ENCODE assay signal across 20 cellular contexts in the genomic region with DNA sequence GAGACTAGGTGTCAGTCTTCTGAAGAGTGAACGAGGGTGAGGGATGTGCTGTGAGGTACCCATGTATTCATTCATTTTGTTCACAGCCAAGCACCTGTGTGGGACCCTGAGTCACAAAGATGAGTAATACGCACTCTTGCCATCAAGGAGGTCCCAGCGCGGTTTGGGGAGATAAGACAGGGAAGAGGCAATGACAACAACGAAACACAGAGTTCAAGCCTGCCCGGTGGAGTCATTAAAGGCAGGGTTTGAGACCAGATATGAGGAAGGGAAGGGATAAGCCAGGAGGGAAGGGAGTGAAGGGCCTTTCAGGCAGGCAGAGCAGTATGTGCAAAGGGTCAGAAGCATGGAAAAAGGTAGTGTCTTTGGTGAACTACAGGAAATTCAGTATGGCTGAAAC. TPM values are rescaled to one million over a fixed set of nuclear protein-coding genes. Genes with fewer than 3 reads are reported as not detected.
A peak's percentile ranks its signal among the peaks of the same experiment; 100 is the strongest.
DNase-seq lines count a peak whose midpoint lies in the region; ATAC-seq, FAIRE-seq and TF ChIP-seq lines count a peak whose summit lies in the region.
"Had no signal": no experiment of that assay in that cellular context is flagged by ENCODE, and none has a peak within 500 bp of the region (broad histone marks: within the 10 kb centered on the region; RNA-seq: fewer than 3 reads in every experiment).

No MANE protein-coding gene starts in this region.

- H3K23ac ChIP-seq in H9 (ENCODE audit: insufficient read length, low read depth, low read length): no peak overlapping the region

- H3K4ac ChIP-seq in H9 (ENCODE audit: low read depth, low read length): no peak overlapping the region

- H3K27me3 Mint-ChIP-seq in activated CD8-positive, alpha-beta T cell treated with anti-CD3 and anti-CD28 coated beads for 36 hours: no peaks in the 10 kb centered on the region
- peaks cover 2% of the 10 kb centered on the region for H3K27me3 Mint-ChIP-seq in activated CD8-positive, alpha-beta T cell treated with anti-CD3 and anti-CD28 coated beads, Interleukin-2, amount 10 ng/mL, durations not matched to agents 7 days and 5 days (ENCODE audit: low read depth)
- H3K27me3 Mint-ChIP-seq in CD14-positive monocyte (ENCODE audit: low read depth in 3 of 3) (peaks cover 2% of the 10 kb centered on the region in 3 donors), H9 (ENCODE audit: low read depth) (peaks cover 1% of the 10 kb centered on the region)
- H3K27me3 Mint-ChIP-seq: T-cell had no signal

- H3K27me3 ChIP-seq in endothelial cell of umbilical vein (ENCODE audit: control insufficient read depth in 2 of 2, insufficient read depth in 2 of 2, low read length in 2 of 2) (no peaks in the 10 kb centered on the region), H9 (ENCODE audit: insufficient read depth, low read length) (peaks cover 10% of the 10 kb centered on the region; the same call in 1 of the 2 replicates)

- H3T11ph ChIP-seq in H9 (ENCODE audit: low read length): no peak overlapping the region

- no peaks in the 10 kb centered on the region for H3K36me3 Mint-ChIP-seq in activated CD8-positive, alpha-beta T cell treated with anti-CD3 and anti-CD28 coated beads for 36 hours (ENCODE audit: low read depth)
- no peaks in the 10 kb centered on the region for H3K36me3 Mint-ChIP-seq in activated CD8-positive, alpha-beta T cell treated with anti-CD3 and anti-CD28 coated beads, Interleukin-2, amount 10 ng/mL, durations not matched to agents 7 days and 5 days (ENCODE audit: low read depth)
- H3K36me3 Mint-ChIP-seq in CD14-positive monocyte: no peaks in the 10 kb centered on the region
- H3K36me3 Mint-ChIP-seq in H9 (ENCODE audit: insufficient read depth in 1 of 3, low read depth in 3 of 3): no peaks in the 10 kb centered on the region
- H3K36me3 Mint-ChIP-seq: CD4-positive, CD25-positive, alpha-beta regulatory T cell; T-cell had no signal

- intact Hi-C loops in activated CD8-positive, alpha-beta T cell treated with anti-CD3 and anti-CD28 coated beads for 36 hours (cut with micrococcal nuclease): loop anchor here (10.0 kb wide), 1 partner anchor 46 kb away; the partner anchor contains the start of genes ILK and RRP8
- intact Hi-C loops in endothelial cell of umbilical vein (cut with micrococcal nuclease): loop anchor here (2.0 kb wide), 1 partner anchor 16 kb away; no protein-coding TSS in a partner anchor
- intact Hi-C loops in CD14-positive monocyte (cut with micrococcal nuclease): loop anchor here (5.0 kb wide), 2 partner anchors 39 to 49 kb away; partner anchors contain the start of genes ILK (in 1 of the 2), RRP8 (in 1 of the 2) and TAF10 (in 1 of the 2)

- no TSS peak for BruUV-seq in endothelial cell of umbilical vein (replicated peaks; lab: Mats Ljungman, UMichigan)

- H3K4me2 ChIP-seq in endothelial cell of umbilical vein (ENCODE audit: insufficient read depth, low read length) (no peak overlapping the region), H9 (ENCODE audit: insufficient read depth, insufficient read length, low read length) (no peak overlapping the region)

- dilution Hi-C loops in endothelial cell of umbilical vein (cut with MboI; ENCODE audit: extremely low pct_ligation_motif_present, low sequenced_read_pairs): no loop called here

- H3K9ac ChIP-seq in endothelial cell of umbilical vein (replicated peaks; ENCODE audit: extremely low read depth, insufficient read depth, low read length) (no peak overlapping the region), H9 (ENCODE audit: extremely low read depth, insufficient read length, low read length) (no peak overlapping the region)

- no peak overlapping the region for H4K8ac ChIP-seq in H9 (replicated peaks; ENCODE audit: insufficient read length, low read depth, low read length)

- peaks cover 2% of the 10 kb centered on the region for H3K79me2 ChIP-seq in endothelial cell of umbilical vein (ENCODE audit: control insufficient read depth, insufficient read depth, low read length)
- H3K79me2 ChIP-seq in H9 (ENCODE audit: insufficient read depth, low read length): no peaks in the 10 kb centered on the region

- FAIRE-seq in endothelial cell of umbilical vein (lab: Jason Lieb, UNC): peak; percentile 35
- FAIRE-seq: GM18507 had no signal

- peaks cover 33% of the 10 kb centered on the region for H3K4me1 ChIP-seq in endothelial cell of umbilical vein (ENCODE audit: control insufficient read depth, extremely low read depth, insufficient read depth, low read length)
- peaks cover 2% of the 10 kb centered on the region; the same call in 1 of the 2 replicates for H3K4me1 ChIP-seq in H9 (ENCODE audit: insufficient read depth, low read length)

- H3K14ac ChIP-seq in H9 (ENCODE audit: insufficient read depth, low read length): no peak overlapping the region

- H3K9me3 ChIP-seq in endothelial cell of umbilical vein (replicated peaks; ENCODE audit: control insufficient read depth, insufficient read depth, low read length) (no peaks in the 10 kb centered on the region), H9 (ENCODE audit: control insufficient read depth, low read depth, low read length) (no peaks in the 10 kb centered on the region)

- no peak overlapping the region for H3K27ac ChIP-seq in endothelial cell of umbilical vein (ENCODE audit: insufficient read depth, low read depth, low read length)
- no peak overlapping the region for H3K27ac ChIP-seq in H9 (ENCODE audit: insufficient read length, low read depth, low read length)

- no peaks in the 10 kb centered on the region for H3K79me1 ChIP-seq in H9 (ENCODE audit: insufficient read depth, low read depth, low read length, poor library complexity, severe bottlenecking)

- H2BK120ac ChIP-seq in H9 (ENCODE audit: low read depth, low read length, poor library complexity, severe bottlenecking): no peak overlapping the region

- peak; percentile 73 for ATAC-seq in activated CD8-positive, alpha-beta T cell treated with anti-CD3 and anti-CD28 coated beads for 36 hours
- no peak for ATAC-seq in activated CD8-positive, alpha-beta T cell treated with anti-CD3 and anti-CD28 coated beads, Interleukin-2, amount 10 ng/mL, durations not matched to agents 7 days and 5 days
- no peak for ATAC-seq in HG02884 (IDR thresholded peaks at IDR 0.05; ENCODE audit: unreplicated experiment)
- ATAC-seq: left cardiac atrium had no signal

- H2BK12ac ChIP-seq in H9 (ENCODE audit: insufficient read length, low read depth, low read length): no peak overlapping the region

- H2BK15ac ChIP-seq in H9 (ENCODE audit: low read depth, low read length): no peak overlapping the region

- POLR2A ChIA-PET in activated CD8-positive, alpha-beta T cell treated with anti-CD3 and anti-CD28 coated beads for 36 hours (lab: Charles Lee): interaction anchor here (1.9 kb wide), 2 partner anchors 21 to 29 kb away, joined by 6 read pairs; no protein-coding TSS in a partner anchor
- POLR2A ChIA-PET in activated CD8-positive, alpha-beta T cell treated with anti-CD3 and anti-CD28 coated beads, Interleukin-2, amount 10 ng/mL, durations not matched to agents 7 days and 5 days (lab: Charles Lee): no interaction called here
- POLR2A ChIA-PET in endothelial cell of umbilical vein (lab: Charles Lee): no interaction called here

- no peak overlapping the region for H3K4me3 ChIP-seq in endothelial cell of umbilical vein (replicated peaks in 1 of 3; ENCODE audit: insufficient read depth in 1 of 3, low read depth in 1 of 3, low read length in 3 of 3)

- TF ChIP-seq POLR2A in endothelial cell of umbilical vein (IDR thresholded peaks at IDR 0.05; ENCODE audit: low read depth, low read length): no peak

- no peak for TF ChIP-seq CTCF in activated CD8-positive, alpha-beta T cell treated with anti-CD3 and anti-CD28 coated beads for 36 hours (IDR thresholded peaks at IDR 0.05)
- TF ChIP-seq CTCF in endothelial cell of umbilical vein (IDR thresholded peaks at IDR 0.05; ENCODE audit: extremely low read depth in 1 of 2, insufficient read depth in 1 of 2, low read depth in 1 of 2, low read length in 2 of 2) (no peak), CD14-positive monocyte (IDR thresholded peaks at IDR 0.05) (no peak), H9 (conservative IDR thresholded peaks at IDR 0.05) (no peak)

- no peak overlapping the region for H4K91ac ChIP-seq in H9 (ENCODE audit: insufficient read length, low read depth, low read length)

- H2AFZ ChIP-seq in endothelial cell of umbilical vein (ENCODE audit: low read depth, low read length) (no peak overlapping the region), H9 (ENCODE audit: low read length) (no peak overlapping the region)

- CTCF ChIA-PET in activated CD8-positive, alpha-beta T cell treated with anti-CD3 and anti-CD28 coated beads for 36 hours (lab: Charles Lee): interaction anchor here (1.2 to 1.5 kb wide), 2 partner anchors 22 to 33 kb away, joined by 3 to 7 read pairs; partner anchors contain the start of gene MRPL17
- CTCF ChIA-PET in activated CD8-positive, alpha-beta T cell treated with anti-CD3 and anti-CD28 coated beads, Interleukin-2, amount 10 ng/mL, durations not matched to agents 7 days and 5 days (lab: Charles Lee): interaction anchor here (1.5 to 4.8 kb wide), 2 partner anchors 32 to 39 kb away, joined by 4 to 22 read pairs; partner anchors contain the start of genes TAF10 and TPP1
- CTCF ChIA-PET in endothelial cell of umbilical vein (lab: Charles Lee): no interaction called here

- H3K4me3 Mint-ChIP-seq in activated CD8-positive, alpha-beta T cell treated with anti-CD3 and anti-CD28 coated beads for 36 hours: no peak overlapping the region
- H3K4me3 Mint-ChIP-seq in activated CD8-positive, alpha-beta T cell treated with anti-CD3 and anti-CD28 coated beads, Interleukin-2, amount 10 ng/mL, durations not matched to agents 7 days and 5 days: no peak overlapping the region
- H3K4me3 Mint-ChIP-seq in CD14-positive monocyte (no peak overlapping the region), H9 (no peak overlapping the region)
- H3K4me3 Mint-ChIP-seq: activated T-helper 1 cell treated with anti-CD3 and anti-CD28 coated beads, Interleukin-12 subunit alpha, Interleukin-12 subunit beta, Interleukin-2, Interleukin-4 antibody, amounts not matched to agents 30 ng/mL and 10 ng/mL and 1 ng/mL, durations not matched to agents 14 hours and 24 hours and 36 hours; CD4-positive, CD25-positive, alpha-beta regulatory T cell; endodermal cell; neural crest cell; T-cell had no signal

- H2AK5ac ChIP-seq in H9 (ENCODE audit: insufficient read length, low read length): no peak overlapping the region

- no peak overlapping the region for H2BK20ac ChIP-seq in H9 (ENCODE audit: low read depth, low read length, poor library complexity, severe bottlenecking)

- H4K20me1 ChIP-seq in endothelial cell of umbilical vein (replicated peaks; ENCODE audit: control insufficient read depth, extremely low read depth, insufficient read depth, low read length) (no peaks in the 10 kb centered on the region), H9 (ENCODE audit: control insufficient read depth, insufficient read depth, insufficient read length) (no peaks in the 10 kb centered on the region)

- H3K4me1 Mint-ChIP-seq in activated CD8-positive, alpha-beta T cell treated with anti-CD3 and anti-CD28 coated beads for 36 hours (ENCODE audit: low read depth): peaks cover 1% of the 10 kb centered on the region
- peaks cover under 1% of the 10 kb centered on the region for H3K4me1 Mint-ChIP-seq in activated CD8-positive, alpha-beta T cell treated with anti-CD3 and anti-CD28 coated beads, Interleukin-2, amount 10 ng/mL, durations not matched to agents 7 days and 5 days (ENCODE audit: low read depth)
- peaks cover 1% of the 10 kb centered on the region for H3K4me1 Mint-ChIP-seq in CD14-positive monocyte
- H3K4me1 Mint-ChIP-seq in H9: no peaks in the 10 kb centered on the region
- H3K4me1 Mint-ChIP-seq: endodermal cell, neural crest cell had no signal

- H3K56ac ChIP-seq in H9 (ENCODE audit: insufficient read length, low read depth, low read length): no peak overlapping the region

- H3K9me1 ChIP-seq in endothelial cell of umbilical vein (replicated peaks; ENCODE audit: control insufficient read depth, extremely low read depth, insufficient read depth, low read length): no peaks in the 10 kb centered on the region

- H3K18ac ChIP-seq in H9 (ENCODE audit: insufficient read length, low read depth, low read length): no peak overlapping the region

- no peaks in the 10 kb centered on the region for H3K9me3 Mint-ChIP-seq in activated CD8-positive, alpha-beta T cell treated with anti-CD3 and anti-CD28 coated beads for 36 hours
- H3K9me3 Mint-ChIP-seq in activated CD8-positive, alpha-beta T cell treated with anti-CD3 and anti-CD28 coated beads, Interleukin-2, amount 10 ng/mL, durations not matched to agents 7 days and 5 days (ENCODE audit: insufficient read depth): no peaks in the 10 kb centered on the region
- H3K9me3 Mint-ChIP-seq in CD14-positive monocyte (peaks cover 0 to 2% (median 0%) of the 10 kb centered on the region in 7 donors), H9 (no peaks in the 10 kb centered on the region)
- H3K9me3 Mint-ChIP-seq: activated T-helper 1 cell treated with anti-CD3 and anti-CD28 coated beads, Interleukin-12 subunit alpha, Interleukin-12 subunit beta, Interleukin-2, Interleukin-4 antibody, amounts not matched to agents 30 ng/mL and 10 ng/mL and 1 ng/mL, durations not matched to agents 14 hours and 24 hours and 36 hours; CD4-positive, CD25-positive, alpha-beta regulatory T cell; endodermal cell; neural crest cell; T-cell had no signal

- no peaks in the 10 kb centered on the region for H3K36me3 ChIP-seq in endothelial cell of umbilical vein (ENCODE audit: control insufficient read depth in 2 of 2, extremely low read depth in 1 of 2, insufficient read depth in 2 of 2, low read length in 2 of 2)

- no peak overlapping the region for H2BK5ac ChIP-seq in H9 (ENCODE audit: insufficient read length, low read length)

- H3K27ac Mint-ChIP-seq in activated CD8-positive, alpha-beta T cell treated with anti-CD3 and anti-CD28 coated beads for 36 hours: no peak overlapping the region
- no peak overlapping the region for H3K27ac Mint-ChIP-seq in activated CD8-positive, alpha-beta T cell treated with anti-CD3 and anti-CD28 coated beads, Interleukin-2, amount 10 ng/mL, durations not matched to agents 7 days and 5 days
- no peak overlapping the region for H3K27ac Mint-ChIP-seq in CD14-positive monocyte
- H3K27ac Mint-ChIP-seq in H9: no peak overlapping the region
- H3K27ac Mint-ChIP-seq: activated T-helper 1 cell treated with anti-CD3 and anti-CD28 coated beads, Interleukin-12 subunit alpha, Interleukin-12 subunit beta, Interleukin-2, Interleukin-4 antibody, amounts not matched to agents 30 ng/mL and 10 ng/mL and 1 ng/mL, durations not matched to agents 14 hours and 24 hours and 36 hours; CD4-positive, CD25-positive, alpha-beta regulatory T cell; endodermal cell; T-cell had no signal

- peaks cover 1% of the 10 kb centered on the region for H3K23me2 ChIP-seq in H9 (ENCODE audit: insufficient read length, low read depth, low read length, poor library complexity, severe bottlenecking)

- peak; percentile 80 for DNase-seq in activated CD8-positive, alpha-beta T cell treated with anti-CD3 and anti-CD28 coated beads for 36 hours
- DNase-seq in activated CD8-positive, alpha-beta T cell treated with anti-CD3 and anti-CD28 coated beads, Interleukin-2, amount 10 ng/mL, durations not matched to agents 7 days and 5 days: no peak
- DNase-seq in RKO (ENCODE audit: low spot score) (peak; percentile 52), endothelial cell of umbilical vein (ENCODE audit: low read depth, low spot score) (no peak), CD14-positive monocyte (ENCODE audit: low spot score) (no peak), H9 (no peak)
- DNase-seq in stimulated activated CD8-positive, alpha-beta memory T cell treated with anti-CD3 and anti-CD28 coated beads, Interleukin-7, amount 100 ng/mL, for 4 hours (ENCODE audit: low read depth in 2 of 2): peak; percentile 41 to 46
- DNase-seq: CD4-positive, CD25-positive, alpha-beta regulatory T cell; cerebellar nuclear complex; DMS79 treated with DMSO at 0.1 percent for 48 hours; endodermal cell; foreskin melanocyte; left cardiac atrium; NCI-H1694; NCI-H226 had no signal

- H4K5ac ChIP-seq in H9 (ENCODE audit: insufficient read length, low read depth, low read length): no peak overlapping the region

- no CpG with 5 or more reads among the region's 6 CpGs for WGBS in H9 (ENCODE audit: extremely low coverage, insufficient read length, low lambda C conversion rate)

RNA-seq across cellular contexts. Expression of gene DCHS1, which starts 4.6 kb away (rescaled TPM):
- 1 to 10 TPM; 1.6 TPM for total RNA-seq in activated CD8-positive, alpha-beta T cell treated with anti-CD3 and anti-CD28 coated beads for 36 hours
- under 1 TPM; 0.23 to 0.29 TPM for total RNA-seq in activated CD8-positive, alpha-beta T cell treated with anti-CD3 and anti-CD28 coated beads, Interleukin-2, amount 10 ng/mL, durations not matched to agents 7 days and 5 days
- total RNA-seq in endothelial cell of umbilical vein: 73.0 and 73.1 TPM in 2 replicates
- polyA plus RNA-seq in endothelial cell of umbilical vein: 56.2 and 64.2 TPM in 2 replicates
- 31.1 and 35.9 TPM in 2 replicates for polyA plus RNA-seq in endothelial cell of umbilical vein (2011; cell fraction: cytosol; rRNA removed)
- 89.5 and 105 TPM in 2 replicates for polyA plus RNA-seq in endothelial cell of umbilical vein (2011; cell fraction: nucleus; rRNA removed)
- polyA plus RNA-seq in endothelial cell of umbilical vein (2012): 52.6 and 58.4 TPM in 2 replicates
- 125 and 133 TPM in 2 replicates for polyA minus RNA-seq in endothelial cell of umbilical vein
- not detected for polyA minus RNA-seq in endothelial cell of umbilical vein (2011; cell fraction: cytosol; rRNA and poly(A)+ RNA removed)
- polyA minus RNA-seq in endothelial cell of umbilical vein (2011; cell fraction: nucleus; rRNA and poly(A)+ RNA removed): 59.4 and 70.9 TPM in 2 replicates
- polyA plus RNA-seq in CD14-positive monocyte: under 1 TPM; 0.01 to 0.02 TPM
- 12.2 and 12.5 TPM in 2 replicates for total RNA-seq in H9 (2021)

RNA-seq across cellular contexts. Expression of gene TPP1, which starts 31.8 kb away (rescaled TPM):
- total RNA-seq in activated CD8-positive, alpha-beta T cell treated with anti-CD3 and anti-CD28 coated beads for 36 hours: 10 to 100 TPM; 28.1 to 31.4 TPM
- 10 to 100 TPM; 74.1 to 78.9 TPM for total RNA-seq in activated CD8-positive, alpha-beta T cell treated with anti-CD3 and anti-CD28 coated beads, Interleukin-2, amount 10 ng/mL, durations not matched to agents 7 days and 5 days
- total RNA-seq in endothelial cell of umbilical vein (101 and 124 TPM in 2 replicates), H9 (2021) (37.2 and 37.5 TPM in 2 replicates)
- polyA plus RNA-seq in endothelial cell of umbilical vein (219 and 224 TPM in 2 replicates), CD14-positive monocyte (100 to 1,000 TPM; 218 to 359 TPM)
- polyA plus RNA-seq in endothelial cell of umbilical vein (2011; cell fraction: cytosol; rRNA removed): 99.6 and 106 TPM in 2 replicates
- 233 and 244 TPM in 2 replicates for polyA plus RNA-seq in endothelial cell of umbilical vein (2011; cell fraction: nucleus; rRNA removed)
- polyA plus RNA-seq in endothelial cell of umbilical vein (2012): 144 and 174 TPM in 2 replicates
- polyA minus RNA-seq in endothelial cell of umbilical vein: 171 and 223 TPM in 2 replicates
- polyA minus RNA-seq in endothelial cell of umbilical vein (2011; cell fraction: cytosol; rRNA and poly(A)+ RNA removed): 50.7 TPM
- polyA minus RNA-seq in endothelial cell of umbilical vein (2011; cell fraction: nucleus; rRNA and poly(A)+ RNA removed): 61.0 and 85.1 TPM in 2 replicates

RNA-seq across cellular contexts. Expression of gene MRPL17, which starts 32.2 kb away (rescaled TPM):
- 100 to 1,000 TPM; 140 to 144 TPM for total RNA-seq in activated CD8-positive, alpha-beta T cell treated with anti-CD3 and anti-CD28 coated beads for 36 hours
- total RNA-seq in activated CD8-positive, alpha-beta T cell treated with anti-CD3 and anti-CD28 coated beads, Interleukin-2, amount 10 ng/mL, durations not matched to agents 7 days and 5 days: 10 to 100 TPM; 60.6 to 69.2 TPM
- total RNA-seq in endothelial cell of umbilical vein (86.8 and 87.2 TPM in 2 replicates), H9 (2021) (75.5 and 85.3 TPM in 2 replicates)
- polyA plus RNA-seq in endothelial cell of umbilical vein (61.7 and 67.6 TPM in 2 replicates), CD14-positive monocyte (10 to 100 TPM; 12.8 to 14.0 TPM)
- polyA plus RNA-seq in endothelial cell of umbilical vein (2011; cell fraction: cytosol; rRNA removed): 72.5 and 80.8 TPM in 2 replicates
- 34.5 and 39.1 TPM in 2 replicates for polyA plus RNA-seq in endothelial cell of umbilical vein (2011; cell fraction: nucleus; rRNA removed)
- 90.2 and 103 TPM in 2 replicates for polyA plus RNA-seq in endothelial cell of umbilical vein (2012)
- polyA minus RNA-seq in endothelial cell of umbilical vein: 42.4 and 46.0 TPM in 2 replicates
- 67.5 TPM for polyA minus RNA-seq in endothelial cell of umbilical vein (2011; cell fraction: cytosol; rRNA and poly(A)+ RNA removed)
- 10.6 and 12.9 TPM in 2 replicates for polyA minus RNA-seq in endothelial cell of umbilical vein (2011; cell fraction: nucleus; rRNA and poly(A)+ RNA removed)

RNA-seq across cellular contexts. Expression of gene TAF10, which starts 39.0 kb away (rescaled TPM):
- 100 to 1,000 TPM; 151 to 160 TPM for total RNA-seq in activated CD8-positive, alpha-beta T cell treated with anti-CD3 and anti-CD28 coated beads for 36 hours
- 100 to 1,000 TPM; 140 to 156 TPM for total RNA-seq in activated CD8-positive, alpha-beta T cell treated with anti-CD3 and anti-CD28 coated beads, Interleukin-2, amount 10 ng/mL, durations not matched to agents 7 days and 5 days
- 86.2 and 105 TPM in 2 replicates for total RNA-seq in endothelial cell of umbilical vein
- polyA plus RNA-seq in endothelial cell of umbilical vein: 149 and 208 TPM in 2 replicates
- 153 and 155 TPM in 2 replicates for polyA plus RNA-seq in endothelial cell of umbilical vein (2011; cell fraction: cytosol; rRNA removed)
- 91.4 and 134 TPM in 2 replicates for polyA plus RNA-seq in endothelial cell of umbilical vein (2011; cell fraction: nucleus; rRNA removed)
- 213 and 235 TPM in 2 replicates for polyA plus RNA-seq in endothelial cell of umbilical vein (2012)
- 80.6 and 94.6 TPM in 2 replicates for polyA minus RNA-seq in endothelial cell of umbilical vein
- 63.8 TPM for polyA minus RNA-seq in endothelial cell of umbilical vein (2011; cell fraction: cytosol; rRNA and poly(A)+ RNA removed)
- 21.2 and 22.1 TPM in 2 replicates for polyA minus RNA-seq in endothelial cell of umbilical vein (2011; cell fraction: nucleus; rRNA and poly(A)+ RNA removed)
- 100 to 1,000 TPM; 232 to 233 TPM for polyA plus RNA-seq in CD14-positive monocyte
- 198 and 207 TPM in 2 replicates for total RNA-seq in H9 (2021)

RNA-seq across cellular contexts. Expression of gene ILK, which starts 47.4 kb away (rescaled TPM):
- total RNA-seq in activated CD8-positive, alpha-beta T cell treated with anti-CD3 and anti-CD28 coated beads for 36 hours: 10 to 100 TPM; 70.6 to 71.7 TPM
- 100 to 1,000 TPM; 195 to 197 TPM for total RNA-seq in activated CD8-positive, alpha-beta T cell treated with anti-CD3 and anti-CD28 coated beads, Interleukin-2, amount 10 ng/mL, durations not matched to agents 7 days and 5 days
- total RNA-seq in endothelial cell of umbilical vein: 221 and 233 TPM in 2 replicates
- polyA plus RNA-seq in endothelial cell of umbilical vein: 296 and 299 TPM in 2 replicates
- polyA plus RNA-seq in endothelial cell of umbilical vein (2011; cell fraction: cytosol; rRNA removed): 264 and 294 TPM in 2 replicates
- polyA plus RNA-seq in endothelial cell of umbilical vein (2011; cell fraction: nucleus; rRNA removed): 453 and 501 TPM in 2 replicates
- polyA plus RNA-seq in endothelial cell of umbilical vein (2012): 152 and 160 TPM in 2 replicates
- 221 and 253 TPM in 2 replicates for polyA minus RNA-seq in endothelial cell of umbilical vein
- polyA minus RNA-seq in endothelial cell of umbilical vein (2011; cell fraction: cytosol; rRNA and poly(A)+ RNA removed): 85.9 TPM
- polyA minus RNA-seq in endothelial cell of umbilical vein (2011; cell fraction: nucleus; rRNA and poly(A)+ RNA removed): 81.1 and 90.3 TPM in 2 replicates
- 100 to 1,000 TPM; 250 to 271 TPM for polyA plus RNA-seq in CD14-positive monocyte
- 96.2 and 100 TPM in 2 replicates for total RNA-seq in H9 (2021)

Comparison
In these comparisons a context has a peak if more than half of its experiments do, and no peak if none do; other contexts are left out.
1. DNase-seq: peak in activated CD8-positive, alpha-beta T cell treated with anti-CD3 and anti-CD28 coated beads for 36 hours (single experiment), RKO (single experiment) and stimulated activated CD8-positive, alpha-beta memory T cell treated with anti-CD3 and anti-CD28 coated beads, Interleukin-7, amount 100 ng/mL, for 4 hours (2 of 2); none in activated CD8-positive, alpha-beta T cell treated with anti-CD3 and anti-CD28 coated beads, Interleukin-2, amount 10 ng/mL, durations not matched to agents 7 days and 5 days (single experiment), endothelial cell of umbilical vein (single experiment), CD14-positive monocyte (single experiment) and H9 (single experiment).